Comparison of ENCODE assay signal across 2 cellular contexts in genomic region chr14:89111766-89112543, GRCh38.
TF ChIP-seq lines count a peak whose summit lies in the region.

No MANE protein-coding gene starts in this region.

TF ChIP-seq in K562, 482 proteins besides CTCF, POLR2A, EP300 and RAD21:
- peak; percentile 49 for TF ChIP-seq NFYB (IDR thresholded peaks at IDR 0.05; ENCODE audit: extremely low read depth, insufficient read length)
TF ChIP-seq in K562: peak in this region for 1; not testable (repeated sequence) for 481.

TF ChIP-seq in HepG2, 621 proteins besides CTCF, POLR2A, EP300 and RAD21:
- TF ChIP-seq NFYB (CRISPR knock-in tag; IDR thresholded peaks at IDR 0.05) (peak; percentile 65), NFYC (CRISPR knock-in tag; IDR thresholded peaks at IDR 0.05) (peak; percentile 51)
